Comparison of ENCODE assay signal across 8 cellular contexts in the genomic region with DNA sequence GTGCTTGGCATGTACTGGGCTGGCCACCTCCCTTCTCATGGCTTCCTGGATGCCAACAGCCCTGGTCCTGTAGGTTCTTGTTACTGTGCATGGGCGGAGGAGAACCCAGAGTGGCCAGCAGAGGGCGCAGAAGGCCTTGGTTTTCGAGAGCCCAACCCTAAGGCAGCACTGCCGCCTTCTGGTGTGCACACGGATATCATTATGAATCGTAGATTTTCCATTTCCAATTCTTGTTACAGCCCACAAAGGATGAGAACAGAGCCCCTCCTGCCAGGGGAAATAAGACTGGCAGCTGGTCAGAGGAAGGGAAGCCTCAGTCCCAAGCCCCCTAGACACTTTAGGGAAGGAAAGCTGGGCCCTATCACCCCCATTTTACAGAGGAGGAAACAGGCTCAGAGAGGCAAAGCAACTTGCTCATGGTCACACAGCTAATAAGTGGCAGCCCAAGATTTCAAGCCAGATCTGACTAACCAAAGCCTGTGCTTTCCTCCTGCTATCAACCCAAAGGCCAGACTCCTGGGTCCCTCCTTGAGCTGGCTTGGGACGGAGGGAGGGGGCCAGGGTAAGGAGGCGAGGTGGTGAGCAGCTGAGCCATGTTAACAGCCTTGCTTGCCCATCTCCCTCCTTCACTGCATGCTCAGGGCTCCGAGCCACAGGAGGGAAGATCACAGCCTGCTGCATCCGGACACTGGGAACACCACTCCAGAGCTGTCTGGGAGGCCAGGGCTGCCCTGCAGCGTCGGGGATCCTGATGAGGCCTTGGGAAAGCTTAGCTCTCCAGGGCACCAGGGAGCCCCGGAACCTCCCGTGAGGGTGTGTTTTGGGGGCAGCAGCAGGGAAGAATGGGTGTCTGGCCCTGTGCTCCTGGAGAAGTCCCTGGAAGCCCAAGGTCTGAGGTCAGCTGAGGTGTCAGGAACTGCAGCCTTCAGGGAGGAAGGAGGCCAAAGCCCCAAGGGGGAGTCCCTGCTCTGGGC.
DNase-seq lines count a peak whose midpoint lies in the region; ATAC-seq, FAIRE-seq and TF ChIP-seq lines count a peak whose summit lies in the region.
"Not testable (repeated sequence)": the region's sequence is repeated elsewhere in the genome, so short reads cannot be mapped to it uniquely, and the experiment has no call there.

No MANE protein-coding gene starts in this region.

- H3K36me3 ChIP-seq in SJSA1 = peaks cover 45% of the 10 kb centered on the region
- H3K36me3 ChIP-seq in effector memory CD4-positive, alpha-beta T cell (ENCODE audit: control insufficient read depth, insufficient read depth, low read length); right lobe of liver: not testable (repeated sequence)

- H3K4me1 ChIP-seq in SJSA1 (replicated peaks); effector memory CD4-positive, alpha-beta T cell (ENCODE audit: control insufficient read depth, insufficient read depth, low read length, poor library complexity, severe bottlenecking); right lobe of liver: not testable (repeated sequence)

- H3K4me3 ChIP-seq in SJSA1; effector memory CD4-positive, alpha-beta T cell (ENCODE audit: insufficient read depth, low read depth, low read length, poor library complexity, severe bottlenecking); right lobe of liver: not testable (repeated sequence)

- intact Hi-C loops in right lobe of liver (cut with DNase I) = loop anchor here (5.0 kb wide), 2 partner anchors 165 to 175 kb away; no protein-coding TSS in a partner anchor

- H3K27ac ChIP-seq in SJSA1; effector memory CD4-positive, alpha-beta T cell (ENCODE audit: insufficient read depth, low read length, poor library complexity, severe bottlenecking); right lobe of liver: not testable (repeated sequence)

- peak; percentile 85 for DNase-seq in A172 (ENCODE audit: low spot score)
- DNase-seq in GM12891 (ENCODE audit: insufficient read length, low spot score) = peak; percentile 53
- DNase-seq in NCI-H187 (lab: John Stamatoyannopoulos, UW) = peak; percentile 59 to 78
- peak; percentile 50 to 89 for DNase-seq in SJSA1 (ENCODE audit: low read depth in 1 of 2, low spot score in 2 of 2)
- DNase-seq in activated T-cell treated with anti-CD3 and anti-CD28 coated beads, Interleukin-2, amount 50 U/mL, for 1 hour = peak; percentile 90
- peak; percentile 71 to 79 (median 73) for DNase-seq in effector memory CD4-positive, alpha-beta T cell
- peak; percentile 91 to 94 (median 92) for DNase-seq in right lobe of liver
- DNase-seq in stimulated activated CD4-positive, alpha-beta T cell treated with anti-CD3 and anti-CD28 coated beads, Interleukin-15, amount 100 ng/mL, for 48 hours (ENCODE audit: low read depth in 2 of 2) = peak; percentile 86 to 91

- 0% methylated on average over 5 of the region's 14 CpGs for WGBS in right lobe of liver (ENCODE audit: insufficient coverage, low coverage, low lambda C conversion rate, missing lambda C conversion rate)

- ATAC-seq in right lobe of liver = peak; percentile 82 to 93 (median 90)

- H3K9me3 ChIP-seq in SJSA1 (replicated peaks); effector memory CD4-positive, alpha-beta T cell (ENCODE audit: control insufficient read depth, low read length); right lobe of liver: not testable (repeated sequence)

- not testable (repeated sequence) for H3K27me3 ChIP-seq in SJSA1 (replicated peaks); effector memory CD4-positive, alpha-beta T cell (replicated peaks; ENCODE audit: control insufficient read depth, insufficient read depth, low read length, poor library complexity, severe bottlenecking); right lobe of liver

- not testable (repeated sequence) for TF ChIP-seq POLR2A in GM12891 (IDR thresholded peaks at IDR 0.05; ENCODE audit: low read depth, low read length); right lobe of liver (IDR thresholded peaks at IDR 0.05)

- FAIRE-seq in GM12891 (lab: Jason Lieb, UNC) = not testable (repeated sequence)

- TF ChIP-seq CTCF in right lobe of liver (IDR thresholded peaks at IDR 0.05) = peak; percentile 50 to 73 (median 72)
